1 cellular context compared by ENCODE assay signal in genomic region chr11:19982761-19983495, GRCh38.
TF ChIP-seq lines count a peak whose summit lies in the region.

No MANE protein-coding gene starts in this region.

TF ChIP-seq in A549, 52 proteins besides CTCF, POLR2A, EP300 and RAD21 (continued from another document):
- TF ChIP-seq REST (IDR thresholded peaks at IDR 0.05) (no peak), ELK1 (IDR thresholded peaks at IDR 0.05; ENCODE audit: low read depth, low read length) (no peak), SMC3 (IDR thresholded peaks at IDR 0.05) (no peak), FOSL2 (IDR thresholded peaks at IDR 0.05) (no peak), FOSL2 (CRISPR knock-in tag; IDR thresholded peaks at IDR 0.05) (no peak), TP53 (CRISPR knock-in tag; IDR thresholded peaks at IDR 0.05) (no peak), NR3C1 (IDR thresholded peaks at IDR 0.05) (no peak), CBX2 (IDR thresholded peaks at IDR 0.05; ENCODE audit: borderline replicate concordance, low read depth) (no peak)
